Comparison of ENCODE assay signal across 28 cellular contexts in the genomic region with DNA sequence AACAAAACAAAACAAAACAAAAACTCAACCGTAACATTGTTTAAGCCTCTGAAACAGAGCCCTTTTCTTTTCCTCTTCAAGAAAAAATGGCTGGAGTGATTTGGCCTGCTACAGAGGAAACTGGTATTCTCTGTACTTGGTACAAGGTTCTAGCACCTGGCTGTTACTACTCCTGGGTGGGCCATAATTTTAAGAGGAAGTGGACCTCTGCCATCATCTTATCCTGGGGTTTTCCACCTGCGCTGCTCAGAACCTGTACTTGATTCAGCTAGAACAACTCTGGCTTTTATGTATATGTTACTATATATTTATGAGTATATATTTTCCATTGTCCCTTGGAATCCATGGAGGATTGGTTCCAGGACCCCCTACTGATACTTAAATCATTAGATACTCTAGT.
"Had no signal": no experiment of that assay in that cellular context is flagged by ENCODE, and none has a peak within 500 bp of the region (broad histone marks: within the 10 kb centered on the region; RNA-seq: fewer than 3 reads in every experiment).

No MANE protein-coding gene starts in this region.

- H3K27ac ChIP-seq: brain microvascular endothelial cell, coronary artery, dorsolateral prefrontal cortex, WERI-Rb-1 had no signal

- H3K4me3 Mint-ChIP-seq: activated B cell treated with CpG ODN at 0.5 μM for 24 hours; activated CD8-positive, alpha-beta T cell treated with anti-CD3 and anti-CD28 coated beads for 36 hours; activated naive CD4-positive, alpha-beta T cell treated with anti-CD3 and anti-CD28 coated beads for 36 hours; activated naive CD8-positive, alpha-beta T cell treated with anti-CD3 and anti-CD28 coated beads, Interleukin-2, amount 10 ng/mL, durations not matched to agents 7 days and 5 days; activated T-cell treated with anti-CD3 and anti-CD28 coated beads, Interleukin-2, amount 50 U/mL, for 72 hours; central memory CD8-positive, alpha-beta T cell; dendritic cell treated with granulocyte-macrophage colony-stimulating factor and Interleukin-4, amounts not matched to agents 40 ng/mL and 50 ng/mL, for 4 days; endodermal cell; T-helper 17 cell; T-helper 2 cell treated with Interferon-gamma antibody and Interleukin-4, amounts not matched to agents 5 μg/mL and 100 μg/mL, for 36 hours had no signal

- H3K4me1 Mint-ChIP-seq: endodermal cell had no signal

- DNase-seq: activated B cell treated with CpG ODN at 0.5 μM for 24 hours; activated CD4-positive, alpha-beta T cell treated with anti-CD3 and anti-CD28 coated beads for 48 hours; activated CD4-positive, alpha-beta T cell treated with anti-CD3 and anti-CD28 coated beads, Interleukin-2, amount 50 U/mL, for 1 hour; activated CD4-positive, alpha-beta T cell treated with anti-CD3 and anti-CD28 coated beads, Interleukin-2, amount 50 U/mL, for 48 hours; activated CD8-positive, alpha-beta memory T cell treated with anti-CD3 and anti-CD28 coated beads for 24 hours; activated CD8-positive, alpha-beta T cell treated with anti-CD3 and anti-CD28 coated beads for 36 hours; activated effector memory CD4-positive, alpha-beta T cell treated with Interleukin-2 at 50 U/mL for 16 hours; activated gamma-delta T cell treated with Interleukin-2 at 50 U/mL for 16 hours; activated naive CD4-positive, alpha-beta T cell treated with anti-CD3 and anti-CD28 coated beads for 36 hours; activated T-cell treated with anti-CD3 and anti-CD28 coated beads, Interleukin-2, amount 50 U/mL, for 72 hours; anterior cingulate cortex; brain microvascular endothelial cell; effector memory CD4-positive, alpha-beta T cell; endodermal cell; foreskin fibroblast; T-helper 1 cell; T-helper 17 cell; T1000; WERI-Rb-1 had no signal

- H3K27me3 ChIP-seq: brain microvascular endothelial cell, dorsolateral prefrontal cortex had no signal

- H3K27me3 Mint-ChIP-seq: activated B cell treated with CpG ODN at 0.5 μM for 24 hours; activated CD8-positive, alpha-beta T cell treated with anti-CD3 and anti-CD28 coated beads for 36 hours; activated naive CD8-positive, alpha-beta T cell treated with anti-CD3 and anti-CD28 coated beads, Interleukin-2, amount 10 ng/mL, durations not matched to agents 7 days and 5 days; central memory CD8-positive, alpha-beta T cell; dendritic cell treated with granulocyte-macrophage colony-stimulating factor and Interleukin-4, amounts not matched to agents 40 ng/mL and 50 ng/mL, for 4 days; T-helper 17 cell had no signal

- H3K27ac Mint-ChIP-seq: activated B cell treated with CpG ODN at 0.5 μM for 24 hours; activated CD8-positive, alpha-beta T cell treated with anti-CD3 and anti-CD28 coated beads for 36 hours; activated naive CD4-positive, alpha-beta T cell treated with anti-CD3 and anti-CD28 coated beads for 36 hours; activated naive CD4-positive, alpha-beta T cell treated with anti-CD3 and anti-CD28 coated beads, Interleukin-2, amount 50 U/mL, for 72 hours; activated naive CD8-positive, alpha-beta T cell treated with anti-CD3 and anti-CD28 coated beads, Interleukin-2, amount 10 ng/mL, durations not matched to agents 7 days and 5 days; activated T-cell treated with anti-CD3 and anti-CD28 coated beads, Interleukin-2, amount 50 U/mL, for 72 hours; dendritic cell treated with granulocyte-macrophage colony-stimulating factor and Interleukin-4, amounts not matched to agents 40 ng/mL and 50 ng/mL, for 4 days; endodermal cell; T-helper 2 cell treated with Interferon-gamma antibody and Interleukin-4, amounts not matched to agents 5 μg/mL and 100 μg/mL, for 36 hours had no signal

- H3K36me3 Mint-ChIP-seq: activated naive CD4-positive, alpha-beta T cell treated with anti-CD3 and anti-CD28 coated beads, Interleukin-2, amount 50 U/mL, for 72 hours had no signal

- H3K36me3 ChIP-seq: brain microvascular endothelial cell had no signal

- ATAC-seq: activated CD4-positive, CD25-positive, alpha-beta regulatory T cell treated with anti-CD3 and anti-CD28 coated beads, Interleukin-2, amount 50 U/mL, for 24 hours; activated CD8-positive, alpha-beta T cell treated with anti-CD3 and anti-CD28 coated beads for 36 hours; activated naive CD4-positive, alpha-beta T cell treated with anti-CD3 and anti-CD28 coated beads, Interleukin-2, amount 50 U/mL, for 72 hours; activated T-cell treated with anti-CD3 and anti-CD28 coated beads, Interleukin-2, amount 50 U/mL, for 72 hours; esophagus mucosa; T-helper 17 cell had no signal

- H3K4me3 ChIP-seq: coronary artery, dorsolateral prefrontal cortex had no signal

- H3K9me3 Mint-ChIP-seq: activated B cell treated with CpG ODN at 0.5 μM for 24 hours; activated CD8-positive, alpha-beta T cell treated with anti-CD3 and anti-CD28 coated beads for 36 hours; activated naive CD4-positive, alpha-beta T cell treated with anti-CD3 and anti-CD28 coated beads for 36 hours; activated naive CD4-positive, alpha-beta T cell treated with anti-CD3 and anti-CD28 coated beads, Interleukin-2, amount 50 U/mL, for 72 hours; activated naive CD8-positive, alpha-beta T cell treated with anti-CD3 and anti-CD28 coated beads, Interleukin-2, amount 10 ng/mL, durations not matched to agents 7 days and 5 days; activated T-cell treated with anti-CD3 and anti-CD28 coated beads, Interleukin-2, amount 50 U/mL, for 72 hours; central memory CD8-positive, alpha-beta T cell; dendritic cell treated with granulocyte-macrophage colony-stimulating factor and Interleukin-4, amounts not matched to agents 40 ng/mL and 50 ng/mL, for 4 days; endodermal cell; T-helper 2 cell treated with Interferon-gamma antibody and Interleukin-4, amounts not matched to agents 5 μg/mL and 100 μg/mL, for 36 hours had no signal
